Comparison of ENCODE assay signal across 12 cellular contexts in the genomic region with DNA sequence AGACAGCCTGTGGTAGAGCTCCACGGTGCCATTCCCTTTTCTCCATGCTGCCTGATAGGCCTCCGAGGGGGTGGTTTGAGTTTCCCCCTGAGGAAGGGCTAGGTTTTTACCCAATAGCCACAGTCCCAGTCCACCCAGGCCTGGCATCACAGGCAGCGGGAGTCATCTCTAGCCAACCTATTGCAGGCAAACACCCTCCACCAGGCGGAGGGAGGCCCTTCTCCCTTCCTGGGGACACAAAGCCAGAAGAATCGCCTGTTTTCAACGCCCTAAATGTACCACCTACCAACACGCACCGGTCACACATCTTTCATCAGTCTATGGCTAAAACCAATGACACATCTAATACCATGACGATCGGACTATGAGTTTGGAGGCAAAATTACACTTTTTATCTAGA. TPM values are rescaled to one million over a fixed set of nuclear protein-coding genes. Genes with fewer than 3 reads are reported as not detected.
DNase-seq lines count a peak whose midpoint lies in the region; ATAC-seq, FAIRE-seq and TF ChIP-seq lines count a peak whose summit lies in the region.
"Had no signal": no experiment of that assay in that cellular context is flagged by ENCODE, and none has a peak within 500 bp of the region (broad histone marks: within the 10 kb centered on the region; RNA-seq: fewer than 3 reads in every experiment).

No MANE protein-coding gene starts in this region.

- peaks cover 54 to 78% of the 10 kb centered on the region in 2 donors for H3K36me3 Mint-ChIP-seq in CD4-positive, alpha-beta memory T cell
- H3K36me3 Mint-ChIP-seq in T-helper 17 cell (ENCODE audit: low read depth) = peaks cover 6% of the 10 kb centered on the region

- no peaks in the 10 kb centered on the region for H3K27me3 ChIP-seq in CD4-positive, alpha-beta memory T cell (ENCODE audit: insufficient read depth, low read length)
- H3K27me3 ChIP-seq in gastrocnemius medialis (no peaks in the 10 kb centered on the region), testis (no peaks in the 10 kb centered on the region)
- H3K27me3 ChIP-seq: spleen had no signal

- TF ChIP-seq POLR2A in gastrocnemius medialis (IDR thresholded peaks at IDR 0.05) (no peak), testis (IDR thresholded peaks at IDR 0.05) (no peak)

- H3K36me3 ChIP-seq in CD4-positive, alpha-beta memory T cell (ENCODE audit: insufficient read depth, low read length) = peaks cover 65% of the 10 kb centered on the region
- H3K36me3 ChIP-seq in kidney (ENCODE audit: control insufficient read depth in 1 of 2, insufficient read depth in 2 of 2, low read length in 2 of 2) (peaks cover 29 to 41% of the 10 kb centered on the region in 2 donors), gastrocnemius medialis (peaks cover 0 to 46% of the 10 kb centered on the region in 2 donors), testis (ENCODE audit: low read depth, missing control alignments) (no peaks in the 10 kb centered on the region)

- FAIRE-seq in kidney (lab: Jason Lieb, UNC) = no peak
- FAIRE-seq: bronchial epithelial cell, RCC 7860 had no signal

- CTCF ChIA-PET in CD4-positive, alpha-beta memory T cell (lab: Charles Lee; ENCODE audit: partially characterized antibody) = no interaction called here

- H3K9me3 ChIP-seq in CD4-positive, alpha-beta memory T cell (ENCODE audit: control insufficient read depth in 1 of 2, low read length in 2 of 2) = no peaks in the 10 kb centered on the region
- H3K9me3 ChIP-seq in T-helper 17 cell (ENCODE audit: control insufficient read depth, low read length, poor library complexity, severe bottlenecking) (no peaks in the 10 kb centered on the region), kidney (ENCODE audit: control insufficient read depth in 1 of 2, low read length in 2 of 2) (no peaks in the 10 kb centered on the region), gastrocnemius medialis (no peaks in the 10 kb centered on the region), testis (no peaks in the 10 kb centered on the region)
- H3K9me3 ChIP-seq: spleen had no signal

- no peak overlapping the region for H3K4me3 ChIP-seq in CD4-positive, alpha-beta memory T cell (ENCODE audit: low read length in 2 of 2)
- H3K4me3 ChIP-seq in kidney (ENCODE audit: low read length in 2 of 2) = no peak overlapping the region
- H3K4me3 ChIP-seq in gastrocnemius medialis = no peak overlapping the region
- H3K4me3 ChIP-seq in testis = no peak overlapping the region
- H3K4me3 ChIP-seq: spleen had no signal

- no peak overlapping the region for H3K27ac ChIP-seq in CD4-positive, alpha-beta memory T cell (ENCODE audit: low read depth, low read length)
- H3K27ac ChIP-seq in kidney (ENCODE audit: low read depth in 2 of 2, low read length in 2 of 2) (peak overlapping the region; percentile 0 to 26), gastrocnemius medialis (peak overlapping the region; percentile 99 to 100 (median 100)), testis (no peak overlapping the region)

- H3K4me1 Mint-ChIP-seq in CD4-positive, alpha-beta memory T cell = peaks cover 46 to 75% (median 55%) of the 10 kb centered on the region in 4 donors
- peaks cover 42% of the 10 kb centered on the region for H3K4me1 Mint-ChIP-seq in T-helper 17 cell

- intact Hi-C loops in CD4-positive, alpha-beta memory T cell (cut with micrococcal nuclease) = no loop called here
- intact Hi-C loops in kidney (cut with DNase I) (no loop called here), gastrocnemius medialis (cut with DNase I; ENCODE audit: low total_unique reads) (loop anchor here (2.0 kb wide), 1 partner anchor 23 kb away; no protein-coding TSS in a partner anchor), testis (cut with DNase I; ENCODE audit: low total_unique reads) (no loop called here)

- H3K9me3 Mint-ChIP-seq in CD4-positive, alpha-beta memory T cell = no peaks in the 10 kb centered on the region

- POLR2A ChIA-PET in CD4-positive, alpha-beta memory T cell (lab: Charles Lee; ENCODE audit: partially characterized antibody) = interaction anchor here (2.0 kb wide), 1 partner anchor 26 kb away, joined by 5 read pairs; no protein-coding TSS in a partner anchor

- peak overlapping the region in 1 of 8 donors; percentile 42 for H3K4me3 Mint-ChIP-seq in CD4-positive, alpha-beta memory T cell
- no peak overlapping the region for H3K4me3 Mint-ChIP-seq in T-helper 17 cell

- peak overlapping the region in 5 of 7 donors; percentile 15 to 92 (median 79) for H3K27ac Mint-ChIP-seq in CD4-positive, alpha-beta memory T cell
- peak overlapping the region; percentile 51 for H3K27ac Mint-ChIP-seq in T-helper 17 cell

- H3K4me1 ChIP-seq in CD4-positive, alpha-beta memory T cell (ENCODE audit: insufficient read depth, low read length) = peaks cover 43% of the 10 kb centered on the region
- peaks cover 36 to 38% of the 10 kb centered on the region in 2 donors for H3K4me1 ChIP-seq in kidney (ENCODE audit: control insufficient read depth in 1 of 2, insufficient read depth in 1 of 2, low read depth in 1 of 2, low read length in 2 of 2)
- peaks cover 46 to 49% of the 10 kb centered on the region in 2 donors for H3K4me1 ChIP-seq in gastrocnemius medialis
- peaks cover 34% of the 10 kb centered on the region for H3K4me1 ChIP-seq in testis

- H3K9ac ChIP-seq in kidney (ENCODE audit: low read length in 2 of 2) = peak overlapping the region in 1 of 2 donors; percentile 27

- no peak for TF ChIP-seq CTCF in kidney (IDR thresholded peaks at IDR 0.05; ENCODE audit: borderline replicate concordance, extremely low read depth, insufficient read depth)
- TF ChIP-seq CTCF in gastrocnemius medialis (IDR thresholded peaks at IDR 0.05 in 4 of 5, conservative IDR thresholded peaks at IDR 0.05 in 1 of 5) = no peak
- TF ChIP-seq CTCF in testis (IDR thresholded peaks at IDR 0.05) = no peak

- no peak for ATAC-seq in T-helper 17 cell
- ATAC-seq in gastrocnemius medialis = no peak
- no peak for ATAC-seq in GM18868 (IDR thresholded peaks at IDR 0.05; ENCODE audit: unreplicated experiment)
- ATAC-seq in HG03175 (IDR thresholded peaks at IDR 0.05; ENCODE audit: unreplicated experiment) = no peak

- in situ Hi-C loops in gastrocnemius medialis (cut with MboI; ENCODE audit: low sequenced_read_pairs in 4 of 4) = no loop called here

- DNase-seq in CD4-positive, alpha-beta memory T cell = no peak
- no peak for DNase-seq in T-helper 17 cell
- DNase-seq in kidney = no peak
- DNase-seq in gastrocnemius medialis = no peak
- DNase-seq in testis = no peak
- DNase-seq in COLO829 (ENCODE audit: low spot score) = no peak
- DNase-seq: NCI-H226, spleen had no signal

- H3K27me3 Mint-ChIP-seq in CD4-positive, alpha-beta memory T cell = no peaks in the 10 kb centered on the region
- no peaks in the 10 kb centered on the region for H3K27me3 Mint-ChIP-seq in T-helper 17 cell

- 88 to 89% methylated on average over 10 of the region's 10 CpGs for WGBS in testis, 2 donors

RNA-seq across cellular contexts. Expression of a gene that starts 7.4 kb away (rescaled TPM):
- 100 to 1,000 TPM; 182 TPM for total RNA-seq in CD4-positive, alpha-beta memory T cell
- 10 to 100 TPM; 31.6 to 77.2 TPM for polyA plus RNA-seq in CD4-positive, alpha-beta memory T cell
- total RNA-seq in T-helper 17 cell (100 to 1,000 TPM; 218 to 273 TPM), kidney (160 TPM), gastrocnemius medialis (10 to 100 TPM; 34.0 to 55.2 (median 47.3) TPM), testis (100 to 1,000 TPM; 137 to 179 TPM)
- polyA plus RNA-seq in kidney (ENCODE audit: insufficient read depth, low read depth, low replicate concordance) (69.7 TPM), testis (ENCODE audit: insufficient read depth, low read depth, low replicate concordance) (178 TPM)

RNA-seq across cellular contexts. Expression of a gene that starts 37.3 kb away (rescaled TPM):
- 10 to 100 TPM; 30.3 to 31.4 TPM for total RNA-seq in CD4-positive, alpha-beta memory T cell
- polyA plus RNA-seq in CD4-positive, alpha-beta memory T cell = 1 to 10 TPM; 1.4 to 5.6 TPM
- total RNA-seq in T-helper 17 cell = 10 to 100 TPM; 47.2 to 56.2 TPM
- 85.7 TPM for total RNA-seq in kidney
- 28.8 TPM for polyA plus RNA-seq in kidney (ENCODE audit: insufficient read depth, low read depth, low replicate concordance)
- 100 to 1,000 TPM in 2 of 4 donors, 10 to 100 TPM in 2; 46.0 to 173 (median 126) TPM for total RNA-seq in gastrocnemius medialis
- 10 to 100 TPM; 67.7 to 71.4 TPM for total RNA-seq in testis
- polyA plus RNA-seq in testis (ENCODE audit: insufficient read depth, low read depth, low replicate concordance) = 70.6 TPM

RNA-seq across cellular contexts. Expression of a gene that starts 51.3 kb away (rescaled TPM):
- total RNA-seq in CD4-positive, alpha-beta memory T cell = 10 to 100 TPM; 40.9 to 41.0 TPM
- polyA plus RNA-seq in CD4-positive, alpha-beta memory T cell = 10 to 100 TPM; 53.1 to 82.6 TPM
- 100 to 1,000 TPM; 119 to 122 TPM for total RNA-seq in T-helper 17 cell
- total RNA-seq in kidney = 9.2 TPM
- polyA plus RNA-seq in kidney (ENCODE audit: insufficient read depth, low read depth, low replicate concordance) = 1.0 TPM
- total RNA-seq in gastrocnemius medialis = 1 to 10 TPM in 1 of 4 donors, not detected in 3; 1.7 TPM
- 1 to 10 TPM in 1 of 2 donors, under 1 TPM in 1; 0.55 to 2.3 TPM for total RNA-seq in testis
- 3.0 TPM for polyA plus RNA-seq in testis (ENCODE audit: insufficient read depth, low read depth, low replicate concordance)
- total RNA-seq: bronchial epithelial cell had no signal

RNA-seq across cellular contexts. Expression of a gene that starts 53.5 kb away (rescaled TPM):
- 10 to 100 TPM; 80.5 to 88.7 TPM for total RNA-seq in CD4-positive, alpha-beta memory T cell
- polyA plus RNA-seq in CD4-positive, alpha-beta memory T cell = 10 to 100 TPM; 41.6 to 43.6 TPM
- 10 to 100 TPM; 79.1 to 89.0 TPM for total RNA-seq in T-helper 17 cell
- 79.4 TPM for total RNA-seq in kidney
- 46.7 TPM for polyA plus RNA-seq in kidney (ENCODE audit: insufficient read depth, low read depth, low replicate concordance)
- total RNA-seq in gastrocnemius medialis = 10 to 100 TPM in 1 of 4 donors, 1 to 10 TPM in 3; 3.7 to 11.3 (median 5.1) TPM
- 100 to 1,000 TPM in 1 of 2 donors, 10 to 100 TPM in 1; 71.8 to 111 TPM for total RNA-seq in testis
- polyA plus RNA-seq in testis (ENCODE audit: insufficient read depth, low read depth, low replicate concordance) = 61.3 TPM

Comparison
In these comparisons a context has a peak if more than half of its experiments do, and no peak if none do; other contexts are left out.
1. H3K27ac ChIP-seq: peak in kidney (2 of 2) and gastrocnemius medialis (4 of 4); none in CD4-positive, alpha-beta memory T cell (single experiment) and testis (0 of 2).